ENCODE assay signal across 28 cellular contexts in the genomic region with DNA sequence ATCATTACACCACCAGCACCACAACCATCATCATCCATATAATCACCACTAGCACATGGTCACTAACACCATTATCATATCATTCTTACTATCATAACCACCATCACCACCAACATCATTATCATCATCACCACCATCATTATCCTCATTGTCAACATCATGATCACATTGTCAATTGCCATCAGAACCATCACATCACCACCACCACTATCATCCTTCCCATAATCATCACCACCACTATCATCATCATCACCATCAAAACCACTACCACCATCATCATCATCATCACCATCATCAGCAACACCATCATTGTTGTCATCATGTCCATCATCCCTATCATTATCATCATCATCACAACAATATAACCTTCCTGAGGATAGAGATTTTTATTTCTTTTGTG. TPM values are rescaled to one million over a fixed set of nuclear protein-coding genes. Genes with fewer than 3 reads are reported as not detected.
DNase-seq lines count a peak whose midpoint lies in the region; FAIRE-seq and TF ChIP-seq lines count a peak whose summit lies in the region.
"Had no signal": no experiment of that assay in that cellular context is flagged by ENCODE, and none has a peak within 500 bp of the region (broad histone marks: within the 10 kb centered on the region; RNA-seq: fewer than 3 reads in every experiment).

No MANE protein-coding gene starts in this region.

- no peaks in the 10 kb centered on the region for H3K9me3 ChIP-seq in HEK293 (ENCODE audit: control insufficient read depth, insufficient read depth, low read depth, low read length)
- no peaks in the 10 kb centered on the region for H3K9me3 ChIP-seq in osteoblast (ENCODE audit: low read depth, low read length)
- H3K9me3 ChIP-seq: BE2C, BLaER1 had no signal

- POLR2A ChIA-PET in HEK293 (lab: Yijun Ruan, JAX), result no interaction called here

- H3K4me2 ChIP-seq in osteoblast (ENCODE audit: insufficient read depth, low read length), result no peak overlapping the region
- H3K4me2 ChIP-seq: BLaER1 had no signal

- H2AFZ ChIP-seq in osteoblast (ENCODE audit: low read length), result no peak overlapping the region

- TF ChIP-seq CTCF in HEK293 (tag by site-specific recombination; IDR thresholded peaks at IDR 0.05), result no peak
- no peak for TF ChIP-seq CTCF in osteoblast (IDR thresholded peaks at IDR 0.05; ENCODE audit: extremely low read depth, low read depth, low read length)
- TF ChIP-seq CTCF in GM20000 (IDR thresholded peaks at IDR 0.05; ENCODE audit: extremely low read depth, missing control alignments), result no peak

- FAIRE-seq in HTR-8/SVneo (lab: Jason Lieb, UNC), result peak; percentile 49
- FAIRE-seq: A204.1, GM12878, GM12892, GM18507 had no signal

- H3K4me1 ChIP-seq in HEK293 (ENCODE audit: control insufficient read depth, insufficient read depth, low read length) (no peaks in the 10 kb centered on the region), osteoblast (ENCODE audit: insufficient read depth, low read length) (no peaks in the 10 kb centered on the region)
- H3K4me1 ChIP-seq: BE2C, BLaER1 had no signal

- H3K36me3 ChIP-seq in HEK293 (ENCODE audit: control insufficient read depth in 2 of 2, insufficient read depth in 1 of 2, low read length in 2 of 2), result no peaks in the 10 kb centered on the region
- no peaks in the 10 kb centered on the region for H3K36me3 ChIP-seq in osteoblast (ENCODE audit: insufficient read depth, low read length)
- H3K36me3 ChIP-seq: BE2C, BLaER1 had no signal

- CTCF ChIA-PET in HEK293 (lab: Yijun Ruan, JAX), result no interaction called here

- DNase-seq in HTR-8/SVneo (ENCODE audit: insufficient read length, low spot score) (no peak), osteoblast (ENCODE audit: insufficient read length, low spot score, missing footprints) (peak; percentile 58), nucleus accumbens (lab: John Stamatoyannopoulos, UW) (no peak), GM20000 (ENCODE audit: low spot score) (no peak)
- DNase-seq: 8988T; ACHN; BE2C; C1 segment of cervical spinal cord; CD4-positive, alpha-beta memory T cell; CD4-positive, CD25-positive, alpha-beta regulatory T cell; CD8-positive, alpha-beta memory T cell; COR-L47; DMS 273 treated with DMSO at 0.1 percent for 48 hours; DMS153; DMS53; DMS79; DND-41; EL; GDM1 had no signal

- H4K20me1 ChIP-seq in osteoblast (ENCODE audit: insufficient read depth, low read length), result no peaks in the 10 kb centered on the region
- H4K20me1 ChIP-seq: BLaER1 had no signal

- H3K79me2 ChIP-seq in osteoblast (ENCODE audit: insufficient read depth, low read length), result no peaks in the 10 kb centered on the region

- no peaks in the 10 kb centered on the region for H3K27me3 ChIP-seq in osteoblast (ENCODE audit: insufficient read depth, low read length)
- H3K27me3 ChIP-seq: BE2C, BLaER1 had no signal

- H3K27ac ChIP-seq in HEK293 (ENCODE audit: extremely low read depth, low read depth, low read length) (no peak overlapping the region), osteoblast (ENCODE audit: low read depth, low read length) (no peak overlapping the region)
- H3K27ac ChIP-seq: BLaER1 had no signal

- no peak overlapping the region for H3K4me3 ChIP-seq in HEK293 (ENCODE audit: low read depth, low read length)
- H3K4me3 ChIP-seq in osteoblast (ENCODE audit: insufficient read depth, low read length), result no peak overlapping the region
- H3K4me3 ChIP-seq: BLaER1, GM12878 had no signal

TF ChIP-seq in HEK293, 187 proteins besides CTCF, POLR2A, EP300 and RAD21:
- TF ChIP-seq SP2 (tag by site-specific recombination; IDR thresholded peaks at IDR 0.05) (no peak), BCL11B (tag by site-specific recombination; IDR thresholded peaks at IDR 0.05; ENCODE audit: low read depth) (no peak), ZNF792 (tag by site-specific recombination; IDR thresholded peaks at IDR 0.05) (no peak), ZNF521 (tag by site-specific recombination; IDR thresholded peaks at IDR 0.05) (0 out of 2 replicates have a peak, but pooled peaks have one; percentile 58), ZNF354C (tag by site-specific recombination; IDR thresholded peaks at IDR 0.05; ENCODE audit: borderline replicate concordance, low read depth) (no peak)
- TF ChIP-seq, protein P1, sequence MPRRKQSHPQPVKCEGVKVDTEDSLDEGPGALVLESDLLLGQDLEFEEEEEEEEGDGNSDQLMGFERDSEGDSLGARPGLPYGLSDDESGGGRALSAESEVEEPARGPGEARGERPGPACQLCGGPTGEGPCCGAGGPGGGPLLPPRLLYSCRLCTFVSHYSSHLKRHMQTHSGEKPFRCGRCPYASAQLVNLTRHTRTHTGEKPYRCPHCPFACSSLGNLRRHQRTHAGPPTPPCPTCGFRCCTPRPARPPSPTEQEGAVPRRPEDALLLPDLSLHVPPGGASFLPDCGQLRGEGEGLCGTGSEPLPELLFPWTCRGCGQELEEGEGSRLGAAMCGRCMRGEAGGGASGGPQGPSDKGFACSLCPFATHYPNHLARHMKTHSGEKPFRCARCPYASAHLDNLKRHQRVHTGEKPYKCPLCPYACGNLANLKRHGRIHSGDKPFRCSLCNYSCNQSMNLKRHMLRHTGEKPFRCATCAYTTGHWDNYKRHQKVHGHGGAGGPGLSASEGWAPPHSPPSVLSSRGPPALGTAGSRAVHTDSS (tag by site-specific recombination; IDR thresholded peaks at IDR 0.05), result peak; percentile 62
- TF ChIP-seq, protein P2, sequence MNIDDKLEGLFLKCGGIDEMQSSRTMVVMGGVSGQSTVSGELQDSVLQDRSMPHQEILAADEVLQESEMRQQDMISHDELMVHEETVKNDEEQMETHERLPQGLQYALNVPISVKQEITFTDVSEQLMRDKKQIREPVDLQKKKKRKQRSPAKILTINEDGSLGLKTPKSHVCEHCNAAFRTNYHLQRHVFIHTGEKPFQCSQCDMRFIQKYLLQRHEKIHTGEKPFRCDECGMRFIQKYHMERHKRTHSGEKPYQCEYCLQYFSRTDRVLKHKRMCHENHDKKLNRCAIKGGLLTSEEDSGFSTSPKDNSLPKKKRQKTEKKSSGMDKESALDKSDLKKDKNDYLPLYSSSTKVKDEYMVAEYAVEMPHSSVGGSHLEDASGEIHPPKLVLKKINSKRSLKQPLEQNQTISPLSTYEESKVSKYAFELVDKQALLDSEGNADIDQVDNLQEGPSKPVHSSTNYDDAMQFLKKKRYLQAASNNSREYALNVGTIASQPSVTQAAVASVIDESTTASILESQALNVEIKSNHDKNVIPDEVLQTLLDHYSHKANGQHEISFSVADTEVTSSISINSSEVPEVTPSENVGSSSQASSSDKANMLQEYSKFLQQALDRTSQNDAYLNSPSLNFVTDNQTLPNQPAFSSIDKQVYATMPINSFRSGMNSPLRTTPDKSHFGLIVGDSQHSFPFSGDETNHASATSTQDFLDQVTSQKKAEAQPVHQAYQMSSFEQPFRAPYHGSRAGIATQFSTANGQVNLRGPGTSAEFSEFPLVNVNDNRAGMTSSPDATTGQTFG (tag by site-specific recombination; IDR thresholded peaks at IDR 0.05; ENCODE audit: borderline replicate concordance), result 0 out of 2 replicates have a peak, but pooled peaks have one; percentile 58

RNA-seq across cellular contexts. Expression of a gene that starts 58.1 kb away (rescaled TPM):
- not detected in 2 replicates for total RNA-seq in osteoblast
- total RNA-seq: A673; CD4-positive, alpha-beta memory T cell; CD4-positive, CD25-positive, alpha-beta regulatory T cell; CD8-positive, alpha-beta memory T cell; Daoy; G401; GM12878 had no signal

RNA-seq across cellular contexts. Expression of a gene that starts 58.2 kb away (rescaled TPM):
- 23.6 and 24.6 TPM in 2 replicates for total RNA-seq in osteoblast
